Comparison of ENCODE assay signal across 11 cellular contexts in the genomic region with DNA sequence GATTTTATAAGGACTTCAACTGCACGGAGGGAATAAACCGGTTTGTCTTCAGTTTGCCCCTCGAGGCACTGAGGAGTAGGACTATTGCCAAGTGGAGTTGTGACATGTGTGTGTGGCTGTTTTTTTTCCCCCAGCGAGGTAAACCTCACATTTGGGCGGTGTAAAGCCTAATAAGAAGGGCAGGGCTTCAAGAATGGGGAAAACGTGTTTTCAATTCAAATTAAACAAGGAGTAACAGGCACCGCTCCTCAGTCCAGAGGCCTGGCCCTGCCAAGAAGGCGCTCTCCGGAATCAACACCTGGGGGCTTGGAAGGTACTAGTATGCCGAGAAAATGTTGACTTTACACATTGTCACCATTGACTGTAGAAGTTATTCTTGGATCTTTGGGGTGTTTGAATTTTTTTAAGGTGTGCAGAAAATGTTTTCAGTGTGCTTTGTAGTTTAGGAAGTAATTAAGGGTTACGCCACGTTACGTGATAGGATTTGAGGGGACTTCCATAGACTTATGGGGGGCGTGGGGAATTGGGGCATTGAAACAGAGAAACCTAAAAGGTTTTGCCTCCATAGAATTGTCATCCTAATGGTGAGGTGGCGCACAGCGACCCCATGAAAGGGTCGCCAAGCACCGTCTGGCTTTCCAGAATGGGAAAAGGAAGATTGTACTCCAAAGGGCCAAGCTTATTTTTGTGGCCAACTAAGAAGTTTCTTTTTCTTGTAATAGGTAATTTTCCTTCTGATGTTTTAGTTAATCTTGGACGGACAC. TPM values are rescaled to one million over a fixed set of nuclear protein-coding genes. Genes with fewer than 3 reads are reported as not detected.
DNase-seq lines count a peak whose midpoint lies in the region; ATAC-seq, FAIRE-seq and TF ChIP-seq lines count a peak whose summit lies in the region.
"Had no signal": no experiment of that assay in that cellular context is flagged by ENCODE, and none has a peak within 500 bp of the region (broad histone marks: within the 10 kb centered on the region; RNA-seq: fewer than 3 reads in every experiment).

No MANE protein-coding gene starts in this region.

- peaks cover 44% of the 10 kb centered on the region for H3K27me3 Mint-ChIP-seq in T-helper 2 cell treated with Interferon-gamma antibody and Interleukin-4, amounts not matched to agents 5 μg/mL and 100 μg/mL, for 36 hours (ENCODE audit: low read depth)
- H3K27me3 Mint-ChIP-seq in activated naive CD8-positive, alpha-beta T cell treated with anti-CD3 and anti-CD28 coated beads, Interleukin-2, amount 50 U/mL, for 24 hours, result peaks cover 25% of the 10 kb centered on the region

- no peak for DNase-seq in T-helper 2 cell treated with Interferon-gamma antibody and Interleukin-4, amounts not matched to agents 5 μg/mL and 100 μg/mL, for 36 hours (ENCODE audit: low spot score)
- DNase-seq in T-helper 2 cell (no peak), kidney (no peak), testis (no peak), NCI-H1694 (lab: John Stamatoyannopoulos, UW) (no peak), DMS153 (lab: John Stamatoyannopoulos, UW) (no peak)
- no peak for DNase-seq in activated naive CD8-positive, alpha-beta T cell treated with anti-CD3 and anti-CD28 coated beads, Interleukin-2, amount 50 U/mL, for 24 hours

- H3K4me3 ChIP-seq in kidney (ENCODE audit: low read length in 2 of 2) (peak overlapping the region; percentile 60 to 67), testis (peak overlapping the region; percentile 49 to 66)
- H3K4me3 ChIP-seq: BLaER1 treated with 17β-estradiol and CSF1 and Interleukin-3, amounts not matched to agents 10 nM and 100 nM had no signal

- H3K4me3 Mint-ChIP-seq in T-helper 2 cell treated with Interferon-gamma antibody and Interleukin-4, amounts not matched to agents 5 μg/mL and 100 μg/mL, for 36 hours, result peak overlapping the region; percentile 73
- peak overlapping the region; percentile 78 for H3K4me3 Mint-ChIP-seq in activated naive CD8-positive, alpha-beta T cell treated with anti-CD3 and anti-CD28 coated beads, Interleukin-2, amount 50 U/mL, for 24 hours

- H3K4me1 ChIP-seq in kidney (ENCODE audit: control insufficient read depth in 1 of 2, insufficient read depth in 1 of 2, low read depth in 1 of 2, low read length in 2 of 2), result no peaks in the 10 kb centered on the region
- no peaks in the 10 kb centered on the region for H3K4me1 ChIP-seq in testis

- no peak for TF ChIP-seq CTCF in kidney (IDR thresholded peaks at IDR 0.05; ENCODE audit: borderline replicate concordance, extremely low read depth, insufficient read depth)
- no peak for TF ChIP-seq CTCF in testis (IDR thresholded peaks at IDR 0.05)

- H3K9me3 ChIP-seq in kidney (ENCODE audit: control insufficient read depth in 1 of 2, low read length in 2 of 2) (no peaks in the 10 kb centered on the region), testis (no peaks in the 10 kb centered on the region)

- no peaks in the 10 kb centered on the region for H3K4me1 Mint-ChIP-seq in T-helper 2 cell treated with Interferon-gamma antibody and Interleukin-4, amounts not matched to agents 5 μg/mL and 100 μg/mL, for 36 hours (ENCODE audit: low read depth)
- H3K4me1 Mint-ChIP-seq in activated naive CD8-positive, alpha-beta T cell treated with anti-CD3 and anti-CD28 coated beads, Interleukin-2, amount 50 U/mL, for 24 hours, result peaks cover 13% of the 10 kb centered on the region

- no peak for TF ChIP-seq POLR2A in testis (IDR thresholded peaks at IDR 0.05)

- H3K27ac Mint-ChIP-seq in T-helper 2 cell treated with Interferon-gamma antibody and Interleukin-4, amounts not matched to agents 5 μg/mL and 100 μg/mL, for 36 hours, result no peak overlapping the region
- peak overlapping the region; percentile 68 for H3K27ac Mint-ChIP-seq in activated naive CD8-positive, alpha-beta T cell treated with anti-CD3 and anti-CD28 coated beads, Interleukin-2, amount 50 U/mL, for 24 hours
- H3K27ac Mint-ChIP-seq: activated naive CD4-positive, alpha-beta T cell treated with anti-CD3 and anti-CD28 coated beads, Interleukin-2, amount 50 U/mL, for 72 hours had no signal

- intact Hi-C loops in kidney (cut with DNase I) (no loop called here), testis (cut with DNase I; ENCODE audit: low total_unique reads) (no loop called here)

- no peaks in the 10 kb centered on the region for H3K27me3 ChIP-seq in testis
- H3K27me3 ChIP-seq: BLaER1 treated with 17β-estradiol and CSF1 and Interleukin-3, amounts not matched to agents 10 nM and 100 nM had no signal

- H3K9ac ChIP-seq in kidney (ENCODE audit: low read length in 2 of 2), result no peak overlapping the region
- H3K9ac ChIP-seq: BLaER1 treated with 17β-estradiol and CSF1 and Interleukin-3, amounts not matched to agents 10 nM and 100 nM had no signal

- 52 to 55% methylated on average over 19 of the region's 19 CpGs for WGBS in testis, 2 donors

- no peaks in the 10 kb centered on the region for H3K36me3 ChIP-seq in kidney (ENCODE audit: control insufficient read depth in 1 of 2, insufficient read depth in 2 of 2, low read length in 2 of 2)
- H3K36me3 ChIP-seq in testis (ENCODE audit: low read depth, missing control alignments), result no peaks in the 10 kb centered on the region
- H3K36me3 ChIP-seq: BLaER1 treated with 17β-estradiol and CSF1 and Interleukin-3, amounts not matched to agents 10 nM and 100 nM had no signal

- H3K27ac ChIP-seq in kidney (ENCODE audit: low read depth in 2 of 2, low read length in 2 of 2), result no peak overlapping the region
- no peak overlapping the region for H3K27ac ChIP-seq in testis
- H3K27ac ChIP-seq: BLaER1 treated with 17β-estradiol and CSF1 and Interleukin-3, amounts not matched to agents 10 nM and 100 nM; HL-60 had no signal

- no peak for FAIRE-seq in kidney (lab: Jason Lieb, UNC)

- ATAC-seq in activated naive CD8-positive, alpha-beta T cell treated with anti-CD3 and anti-CD28 coated beads, Interleukin-2, amount 50 U/mL, for 24 hours, result no peak
- no peak for ATAC-seq in GM21360 (IDR thresholded peaks at IDR 0.05; ENCODE audit: unreplicated experiment)

- no peaks in the 10 kb centered on the region for H3K36me3 Mint-ChIP-seq in T-helper 2 cell treated with Interferon-gamma antibody and Interleukin-4, amounts not matched to agents 5 μg/mL and 100 μg/mL, for 36 hours (ENCODE audit: low read depth)
- H3K36me3 Mint-ChIP-seq in activated naive CD8-positive, alpha-beta T cell treated with anti-CD3 and anti-CD28 coated beads, Interleukin-2, amount 50 U/mL, for 24 hours (ENCODE audit: low read depth), result no peaks in the 10 kb centered on the region

- no peaks in the 10 kb centered on the region for H3K9me3 Mint-ChIP-seq in T-helper 2 cell treated with Interferon-gamma antibody and Interleukin-4, amounts not matched to agents 5 μg/mL and 100 μg/mL, for 36 hours
- H3K9me3 Mint-ChIP-seq in activated naive CD8-positive, alpha-beta T cell treated with anti-CD3 and anti-CD28 coated beads, Interleukin-2, amount 50 U/mL, for 24 hours, result no peaks in the 10 kb centered on the region
- H3K9me3 Mint-ChIP-seq: activated naive CD4-positive, alpha-beta T cell treated with anti-CD3 and anti-CD28 coated beads, Interleukin-2, amount 50 U/mL, for 72 hours had no signal

RNA-seq across cellular contexts. Expression of a gene that starts 0.8 kb away (rescaled TPM):
- total RNA-seq in kidney, result 32.8 TPM
- 2.6 TPM for polyA plus RNA-seq in kidney (ENCODE audit: insufficient read depth, low read depth, low replicate concordance)
- 10 to 100 TPM in 1 of 2 donors, 1 to 10 TPM in 1; 7.2 to 10.6 TPM for total RNA-seq in testis
- 5.1 TPM for polyA plus RNA-seq in testis (ENCODE audit: insufficient read depth, low read depth, low replicate concordance)
